Comparison of ENCODE assay signal across 16 cellular contexts in genomic region chr12:23600936-23601335, GRCh38.
DNase-seq lines count a peak whose midpoint lies in the region; ATAC-seq and TF ChIP-seq lines count a peak whose summit lies in the region.
"Had no signal": no experiment of that assay in that cellular context is flagged by ENCODE, and none has a peak within 500 bp of the region (broad histone marks: within the 10 kb centered on the region; RNA-seq: fewer than 3 reads in every experiment).

No MANE protein-coding gene starts in this region.

- peaks cover 4 to 28% (median 14%) of the 10 kb centered on the region in 4 donors for H3K9me3 ChIP-seq in liver (ENCODE audit: control insufficient read depth in 4 of 4, low read length in 3 of 4)
- peaks cover 0 to 24% (median 0%) of the 10 kb centered on the region in 4 donors for H3K9me3 ChIP-seq in right lobe of liver
- peaks cover 35% of the 10 kb centered on the region for H3K9me3 ChIP-seq in endodermal cell (ENCODE audit: control insufficient read depth, low read length)
- H3K9me3 ChIP-seq: Caco-2 had no signal

- H3K27ac ChIP-seq in liver (ENCODE audit: low read depth in 1 of 2, low read length in 2 of 2) (no peak overlapping the region), right lobe of liver (no peak overlapping the region), endodermal cell (ENCODE audit: low read depth, low read length) (peak overlapping the region; percentile 13)
- H3K27ac ChIP-seq: 22Rv1, A549, C4-2B, HL-60 had no signal

- no peak for TF ChIP-seq CTCF in liver (IDR thresholded peaks at IDR 0.05; ENCODE audit: low read depth, low read length, missing input control)
- TF ChIP-seq CTCF in right lobe of liver (IDR thresholded peaks at IDR 0.05) = no peak
- no peak for TF ChIP-seq CTCF in endodermal cell (conservative IDR thresholded peaks at IDR 0.05)
- TF ChIP-seq CTCF in neural crest cell (conservative IDR thresholded peaks at IDR 0.05) = no peak

- H3K9me3 Mint-ChIP-seq in endodermal cell (peaks cover 33% of the 10 kb centered on the region), neural crest cell (peaks cover 12% of the 10 kb centered on the region)

- H3K36me3 Mint-ChIP-seq in endodermal cell (ENCODE audit: low read depth) = peaks cover 46% of the 10 kb centered on the region
- H3K36me3 Mint-ChIP-seq in neural crest cell (ENCODE audit: low read depth) = peaks cover 40% of the 10 kb centered on the region

- H3K4me3 Mint-ChIP-seq in endodermal cell (no peak overlapping the region), neural crest cell (no peak overlapping the region)
- H3K4me3 Mint-ChIP-seq: CD4-positive, alpha-beta T cell; GM23338 had no signal

- H3K27ac Mint-ChIP-seq in endodermal cell = no peak overlapping the region
- peak overlapping the region; percentile 3 for H3K27ac Mint-ChIP-seq in neural crest cell (ENCODE audit: unreplicated experiment)
- H3K27ac Mint-ChIP-seq: CD4-positive, alpha-beta T cell; GM23338 had no signal

- H3K36me3 ChIP-seq in liver (ENCODE audit: control insufficient read depth in 4 of 4, insufficient read depth in 3 of 4, low read depth in 1 of 4, low read length in 3 of 4) (peaks cover 0 to 45% (median 37%) of the 10 kb centered on the region in 4 donors), right lobe of liver (peaks cover 0 to 13% (median 4%) of the 10 kb centered on the region in 4 donors), endodermal cell (ENCODE audit: control insufficient read depth, insufficient read depth, low read length) (peaks cover 8% of the 10 kb centered on the region)

- intact Hi-C loops in right lobe of liver (cut with DNase I) = no loop called here

- ATAC-seq in right lobe of liver (no peak), HG03039 (IDR thresholded peaks at IDR 0.05; ENCODE audit: unreplicated experiment) (no peak)
- ATAC-seq: A549, GM23338 had no signal

- H3K27me3 ChIP-seq in liver (ENCODE audit: control insufficient read depth in 4 of 4, insufficient read depth in 4 of 4, low read length in 3 of 4) (no peaks in the 10 kb centered on the region), right lobe of liver (no peaks in the 10 kb centered on the region), endodermal cell (ENCODE audit: control insufficient read depth, insufficient read depth, low read length, poor library complexity, severe bottlenecking) (no peaks in the 10 kb centered on the region)

- H3K4me1 Mint-ChIP-seq in endodermal cell (peaks cover 6% of the 10 kb centered on the region), neural crest cell (peaks cover 19% of the 10 kb centered on the region)

- DNase-seq in right lobe of liver (no peak), endodermal cell (no peak), neural crest cell (ENCODE audit: low read depth, low spot score) (no peak), cortex of kidney (lab: John Stamatoyannopoulos, UW) (no peak)
- DNase-seq in stimulated activated CD4-positive, alpha-beta T cell treated with anti-CD3 and anti-CD28 coated beads, Interleukin-4, amount 100 ng/mL, for 24 hours = no peak
- DNase-seq: AML-193; Caco-2; CD4-positive, alpha-beta T cell; H7 had no signal

- 93% methylated on average over 5 of the region's 5 CpGs for WGBS in liver
- 91% methylated on average over 5 of the region's 5 CpGs for WGBS in right lobe of liver (ENCODE audit: insufficient coverage, low coverage, low lambda C conversion rate, missing lambda C conversion rate)
- WGBS in endodermal cell (ENCODE audit: insufficient coverage in 1 of 2, insufficient read length in 1 of 2), 2 experiments = 63 to 85% methylated on average over 3 to 5 of the region's 5 CpGs

- H3K27me3 Mint-ChIP-seq in endodermal cell (ENCODE audit: insufficient read depth) = no peaks in the 10 kb centered on the region
- no peaks in the 10 kb centered on the region for H3K27me3 Mint-ChIP-seq in neural crest cell (ENCODE audit: low read depth)
- H3K27me3 Mint-ChIP-seq: CD4-positive, alpha-beta T cell had no signal

- H3K4me1 ChIP-seq in liver (ENCODE audit: control insufficient read depth in 4 of 4, insufficient read depth in 4 of 4, low read length in 3 of 4) (no peaks in the 10 kb centered on the region), right lobe of liver (no peaks in the 10 kb centered on the region), endodermal cell (ENCODE audit: control insufficient read depth, insufficient read depth, low read length) (no peaks in the 10 kb centered on the region)
- H3K4me1 ChIP-seq: A549, Caco-2 had no signal

- no peak for TF ChIP-seq POLR2A in right lobe of liver (IDR thresholded peaks at IDR 0.05)

- TF ChIP-seq RAD21 in liver (IDR thresholded peaks at IDR 0.05) = no peak

- no peak overlapping the region for H3K9ac ChIP-seq in liver (ENCODE audit: low read depth in 1 of 2, low read length in 2 of 2)
- H3K9ac ChIP-seq in endodermal cell (ENCODE audit: extremely low read depth, low read length, poor library complexity, severe bottlenecking) = no peak overlapping the region

- H3K4me3 ChIP-seq in liver (ENCODE audit: low read depth in 1 of 3, low read length in 3 of 3) (peak overlapping the region in 2 of 3 donors; percentile 2 to 11), right lobe of liver (no peak overlapping the region), endodermal cell (ENCODE audit: low read length) (no peak overlapping the region)
- H3K4me3 ChIP-seq: A549, GM23338 had no signal

TF ChIP-seq in liver, 16 proteins besides CTCF, POLR2A, EP300 and RAD21:
- TF ChIP-seq TAF1 (conservative IDR thresholded peaks at IDR 0.05) (no peak), FOXA1 (IDR thresholded peaks at IDR 0.05) (no peak), NR2F2 (IDR thresholded peaks at IDR 0.05) (no peak)
- TF ChIP-seq, protein P1, sequence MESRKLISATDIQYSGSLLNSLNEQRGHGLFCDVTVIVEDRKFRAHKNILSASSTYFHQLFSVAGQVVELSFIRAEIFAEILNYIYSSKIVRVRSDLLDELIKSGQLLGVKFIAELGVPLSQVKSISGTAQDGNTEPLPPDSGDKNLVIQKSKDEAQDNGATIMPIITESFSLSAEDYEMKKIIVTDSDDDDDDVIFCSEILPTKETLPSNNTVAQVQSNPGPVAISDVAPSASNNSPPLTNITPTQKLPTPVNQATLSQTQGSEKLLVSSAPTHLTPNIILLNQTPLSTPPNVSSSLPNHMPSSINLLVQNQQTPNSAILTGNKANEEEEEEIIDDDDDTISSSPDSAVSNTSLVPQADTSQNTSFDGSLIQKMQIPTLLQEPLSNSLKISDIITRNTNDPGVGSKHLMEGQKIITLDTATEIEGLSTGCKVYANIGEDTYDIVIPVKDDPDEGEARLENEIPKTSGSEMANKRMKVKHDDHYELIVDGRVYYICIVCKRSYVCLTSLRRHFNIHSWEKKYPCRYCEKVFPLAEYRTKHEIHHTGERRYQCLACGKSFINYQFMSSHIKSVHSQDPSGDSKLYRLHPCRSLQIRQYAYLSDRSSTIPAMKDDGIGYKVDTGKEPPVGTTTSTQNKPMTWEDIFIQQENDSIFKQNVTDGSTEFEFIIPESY (IDR thresholded peaks at IDR 0.05) = no peak
- TF ChIP-seq, protein P2, sequence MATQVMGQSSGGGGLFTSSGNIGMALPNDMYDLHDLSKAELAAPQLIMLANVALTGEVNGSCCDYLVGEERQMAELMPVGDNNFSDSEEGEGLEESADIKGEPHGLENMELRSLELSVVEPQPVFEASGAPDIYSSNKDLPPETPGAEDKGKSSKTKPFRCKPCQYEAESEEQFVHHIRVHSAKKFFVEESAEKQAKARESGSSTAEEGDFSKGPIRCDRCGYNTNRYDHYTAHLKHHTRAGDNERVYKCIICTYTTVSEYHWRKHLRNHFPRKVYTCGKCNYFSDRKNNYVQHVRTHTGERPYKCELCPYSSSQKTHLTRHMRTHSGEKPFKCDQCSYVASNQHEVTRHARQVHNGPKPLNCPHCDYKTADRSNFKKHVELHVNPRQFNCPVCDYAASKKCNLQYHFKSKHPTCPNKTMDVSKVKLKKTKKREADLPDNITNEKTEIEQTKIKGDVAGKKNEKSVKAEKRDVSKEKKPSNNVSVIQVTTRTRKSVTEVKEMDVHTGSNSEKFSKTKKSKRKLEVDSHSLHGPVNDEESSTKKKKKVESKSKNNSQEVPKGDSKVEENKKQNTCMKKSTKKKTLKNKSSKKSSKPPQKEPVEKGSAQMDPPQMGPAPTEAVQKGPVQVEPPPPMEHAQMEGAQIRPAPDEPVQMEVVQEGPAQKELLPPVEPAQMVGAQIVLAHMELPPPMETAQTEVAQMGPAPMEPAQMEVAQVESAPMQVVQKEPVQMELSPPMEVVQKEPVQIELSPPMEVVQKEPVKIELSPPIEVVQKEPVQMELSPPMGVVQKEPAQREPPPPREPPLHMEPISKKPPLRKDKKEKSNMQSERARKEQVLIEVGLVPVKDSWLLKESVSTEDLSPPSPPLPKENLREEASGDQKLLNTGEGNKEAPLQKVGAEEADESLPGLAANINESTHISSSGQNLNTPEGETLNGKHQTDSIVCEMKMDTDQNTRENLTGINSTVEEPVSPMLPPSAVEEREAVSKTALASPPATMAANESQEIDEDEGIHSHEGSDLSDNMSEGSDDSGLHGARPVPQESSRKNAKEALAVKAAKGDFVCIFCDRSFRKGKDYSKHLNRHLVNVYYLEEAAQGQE (IDR thresholded peaks at IDR 0.05) = no peak

Comparison
In these comparisons a context has a peak if more than half of its experiments do, and no peak if none do; other contexts are left out.
1. H3K4me3 ChIP-seq: peak in liver (2 of 3); none in right lobe of liver (0 of 3) and endodermal cell (single experiment).